Comparison of ENCODE assay signal across 8 cellular contexts in genomic region chr20:1802385-1803215, GRCh38.
DNase-seq lines count a peak whose midpoint lies in the region; ATAC-seq, FAIRE-seq and TF ChIP-seq lines count a peak whose summit lies in the region.

No MANE protein-coding gene starts in this region.

- H2AFZ ChIP-seq in neural cell (ENCODE audit: low read depth, low read length), result peak overlapping the region; percentile 66

- peak overlapping the region; percentile 67 for H3K4me3 Mint-ChIP-seq in activated T-cell treated with anti-CD3 and anti-CD28 coated beads, Interleukin-2, amount 50 U/mL, for 4 hours

- peak; percentile 89 for TF ChIP-seq CTCF in AG04449 (IDR thresholded peaks at IDR 0.05; ENCODE audit: insufficient read depth, low read length, missing control alignments)
- peak; percentile 90 for TF ChIP-seq CTCF in neural cell (IDR thresholded peaks at IDR 0.05; ENCODE audit: poor library complexity, severe bottlenecking)
- peak; percentile 60 for TF ChIP-seq CTCF in upper lobe of right lung (IDR thresholded peaks at IDR 0.05)

- H3K9me3 ChIP-seq in neural cell (ENCODE audit: low read length) (no peaks in the 10 kb centered on the region), upper lobe of right lung (no peaks in the 10 kb centered on the region)

- ATAC-seq in activated T-cell treated with anti-CD3 and anti-CD28 coated beads, Interleukin-2, amount 50 U/mL, for 4 hours, result peak; percentile 65 to 77
- peak; percentile 77 for ATAC-seq in upper lobe of right lung
- no peak for ATAC-seq in GM19023 (IDR thresholded peaks at IDR 0.05; ENCODE audit: unreplicated experiment)

- no peaks in the 10 kb centered on the region for H3K27me3 ChIP-seq in neural cell (ENCODE audit: insufficient read depth, low read depth, low read length)
- H3K27me3 ChIP-seq in upper lobe of right lung, result peaks cover 19% of the 10 kb centered on the region

- intact Hi-C loops in upper lobe of right lung (cut with DNase I), result no loop called here

- H3K9ac ChIP-seq in neural cell (ENCODE audit: low read length), result peak overlapping the region; percentile 78

- no peak for TF ChIP-seq POLR2A in GM12891 (IDR thresholded peaks at IDR 0.05; ENCODE audit: low read depth, low read length)

- FAIRE-seq in GM12891 (lab: Jason Lieb, UNC) (peak; percentile 84), frontal cortex (lab: Jason Lieb, UNC) (no peak)

- peaks cover 11% of the 10 kb centered on the region for H3K4me1 Mint-ChIP-seq in activated T-cell treated with anti-CD3 and anti-CD28 coated beads, Interleukin-2, amount 50 U/mL, for 4 hours (ENCODE audit: low read depth)

- H3K79me2 ChIP-seq in neural cell (replicated peaks; ENCODE audit: insufficient read depth, low read length), result no peaks in the 10 kb centered on the region

- CTCF ChIA-PET in AG04449 (lab: Yijun Ruan, JAX), result interaction anchor here (0.6 to 5.2 kb wide), 36 partner anchors 10 to 654 kb away, joined by 3 to 62 read pairs (median 4); partner anchors contain the start of gene NSFL1C

- peak; percentile 95 for TF ChIP-seq RAD21 in neural cell (conservative IDR thresholded peaks at IDR 0.05)

- H4K20me1 ChIP-seq in neural cell (ENCODE audit: insufficient read depth), result no peaks in the 10 kb centered on the region

- H3K27ac ChIP-seq in neural cell (ENCODE audit: low read length), result peak overlapping the region; percentile 66
- H3K27ac ChIP-seq in upper lobe of right lung, result peak overlapping the region; percentile 87

- no peaks in the 10 kb centered on the region for H3K9me3 Mint-ChIP-seq in activated T-cell treated with anti-CD3 and anti-CD28 coated beads, Interleukin-2, amount 50 U/mL, for 4 hours

- H3F3A ChIP-seq in neural cell (ENCODE audit: insufficient read depth, low read length, poor library complexity, severe bottlenecking), result peaks cover 4% of the 10 kb centered on the region

- no peak for TF ChIP-seq EP300 in neural cell (conservative IDR thresholded peaks at IDR 0.05; ENCODE audit: poor library complexity, severe bottlenecking)

- peak overlapping the region; percentile 54 for H3K4me3 ChIP-seq in AG04449 (ENCODE audit: low read depth, low read length)
- H3K4me3 ChIP-seq in neural cell (ENCODE audit: low read length), result peak overlapping the region; percentile 79
- peak overlapping the region; percentile 61 for H3K4me3 ChIP-seq in upper lobe of right lung

- H3K36me3 ChIP-seq in neural cell (ENCODE audit: insufficient read depth, low read length) (no peaks in the 10 kb centered on the region), upper lobe of right lung (no peaks in the 10 kb centered on the region)

- peak overlapping the region; percentile 62 for H3K4me2 ChIP-seq in neural cell (ENCODE audit: low read length)

- H3K4me1 ChIP-seq in upper lobe of right lung, result peaks cover 23% of the 10 kb centered on the region

- peaks cover 55% of the 10 kb centered on the region for H3K27me3 Mint-ChIP-seq in activated T-cell treated with anti-CD3 and anti-CD28 coated beads, Interleukin-2, amount 50 U/mL, for 4 hours (ENCODE audit: low read depth)

- DNase-seq in AG04449 (ENCODE audit: low read depth, low spot score), result no peak
- peak; percentile 62 for DNase-seq in GM12891 (ENCODE audit: insufficient read length, low spot score)
- DNase-seq in NCI-H2171 treated with DMSO at 0.1 percent for 48 hours (lab: John Stamatoyannopoulos, UW), result peak; percentile 80
- no peak for DNase-seq in activated T-cell treated with anti-CD3 and anti-CD28 coated beads, Interleukin-2, amount 50 U/mL, for 4 hours
- DNase-seq in frontal cortex (ENCODE audit: low spot score in 2 of 2), result peak; percentile 81 to 84
- DNase-seq in upper lobe of right lung, result peak; percentile 86

- H3K36me3 Mint-ChIP-seq in activated T-cell treated with anti-CD3 and anti-CD28 coated beads, Interleukin-2, amount 50 U/mL, for 4 hours (ENCODE audit: insufficient read depth), result no peaks in the 10 kb centered on the region

- H3K9me2 ChIP-seq in neural cell (ENCODE audit: insufficient read depth, low read length), result no peaks in the 10 kb centered on the region

- POLR2A ChIA-PET in AG04449 (lab: Yijun Ruan, JAX), result interaction anchor here (0.6 to 1.3 kb wide), 5 partner anchors 10 to 132 kb away, joined by 3 to 5 read pairs (median 3); no protein-coding TSS in a partner anchor

TF ChIP-seq in GM12891, 5 proteins besides CTCF, POLR2A, EP300 and RAD21:
- TF ChIP-seq TAF1 (IDR thresholded peaks at IDR 0.05; ENCODE audit: low read depth, low read length) (no peak), SPI1 (IDR thresholded peaks at IDR 0.05; ENCODE audit: low read depth, low read length) (peak; percentile 69)

TF ChIP-seq in neural cell, 6 proteins besides CTCF, POLR2A, EP300 and RAD21:
- TF ChIP-seq REST (IDR thresholded peaks at IDR 0.05; ENCODE audit: borderline replicate concordance), result peak; percentile 11
- peak; percentile 33 for TF ChIP-seq MXI1 (conservative IDR thresholded peaks at IDR 0.05; ENCODE audit: poor library complexity, severe bottlenecking)
- TF ChIP-seq POLR2AphosphoS5 (IDR thresholded peaks at IDR 0.05), result no peak
- no peak for TF ChIP-seq EZH2 (IDR thresholded peaks at IDR 0.05; ENCODE audit: borderline replicate concordance, insufficient read depth, low read length, poor library complexity, severe bottlenecking)
- no peak for TF ChIP-seq TAF1 (IDR thresholded peaks at IDR 0.05; ENCODE audit: low read depth)
- TF ChIP-seq SMC3 (conservative IDR thresholded peaks at IDR 0.05; ENCODE audit: poor library complexity), result peak; percentile 97

Comparison
In these comparisons a context has a peak if more than half of its experiments do, and no peak if none do; other contexts are left out.
1. DNase-seq: peak in GM12891 (single experiment), NCI-H2171 treated with DMSO at 0.1 percent for 48 hours (single experiment), frontal cortex (2 of 2) and upper lobe of right lung (single experiment); none in AG04449 (single experiment) and activated T-cell treated with anti-CD3 and anti-CD28 coated beads, Interleukin-2, amount 50 U/mL, for 4 hours (single experiment).
2. Peak in every context shown above with its lines, with median percentiles within 50 percentile points of each other: H3K4me3 ChIP-seq and CTCF ChIP-seq.